11 cellular contexts compared by ENCODE assay signal in the genomic region with DNA sequence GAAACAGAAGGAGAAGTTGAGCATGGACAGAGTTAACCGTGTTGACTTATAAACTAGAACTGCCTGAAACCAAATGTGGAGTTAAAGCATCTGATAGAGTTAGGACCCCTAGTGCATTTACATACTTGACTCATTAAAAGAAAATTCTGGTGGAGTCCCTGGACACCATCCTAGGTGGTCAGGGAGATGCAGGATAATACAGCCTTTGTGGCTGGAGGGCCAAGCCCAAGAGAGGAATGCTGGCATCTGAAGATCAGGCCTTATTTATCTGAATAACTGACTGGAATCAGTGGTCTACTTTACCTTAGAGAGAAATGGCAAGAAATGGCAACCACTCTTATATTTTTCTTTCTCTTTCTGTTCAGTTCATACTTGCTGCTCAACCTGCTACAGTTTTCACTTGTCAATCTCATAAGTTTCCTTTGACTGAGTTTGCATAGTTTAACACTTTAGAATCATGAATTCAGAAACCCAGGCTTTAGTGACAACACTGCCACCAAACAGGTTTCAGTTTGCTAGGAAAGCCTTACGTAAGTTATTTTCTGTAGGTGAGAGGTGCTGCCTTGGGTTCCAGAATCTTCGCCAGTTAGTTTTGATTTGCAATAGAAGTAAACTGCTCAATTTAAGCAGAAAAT. TPM values are rescaled to one million over a fixed set of nuclear protein-coding genes. Genes with fewer than 3 reads are reported as not detected.
DNase-seq lines count a peak whose midpoint lies in the region; ATAC-seq and TF ChIP-seq lines count a peak whose summit lies in the region.
"Had no signal": no experiment of that assay in that cellular context is flagged by ENCODE, and none has a peak within 500 bp of the region (broad histone marks: within the 10 kb centered on the region; RNA-seq: fewer than 3 reads in every experiment).

No MANE protein-coding gene starts in this region.

- H3K9me3 ChIP-seq in left ventricle myocardium inferior (replicated peaks) (no peaks in the 10 kb centered on the region), smooth muscle cell (replicated peaks; ENCODE audit: low read depth) (no peaks in the 10 kb centered on the region)
- H3K9me3 ChIP-seq: BLaER1 had no signal

- H2AFZ ChIP-seq in smooth muscle cell (ENCODE audit: low read depth): no peak overlapping the region

- no peak overlapping the region for H3K4me2 ChIP-seq in smooth muscle cell
- H3K4me2 ChIP-seq: BLaER1 had no signal

- no peaks in the 10 kb centered on the region for H4K20me1 ChIP-seq in smooth muscle cell (ENCODE audit: low read depth)
- H4K20me1 ChIP-seq: BLaER1 had no signal

- H3K4me1 ChIP-seq in left ventricle myocardium inferior (peaks cover 61% of the 10 kb centered on the region), smooth muscle cell (ENCODE audit: low read depth) (peaks cover 7% of the 10 kb centered on the region)
- H3K4me1 ChIP-seq: BLaER1 had no signal

- H3K27ac ChIP-seq in left ventricle myocardium inferior (replicated peaks): peak overlapping the region; percentile 96
- H3K27ac ChIP-seq in smooth muscle cell (ENCODE audit: low read depth): peak overlapping the region; percentile 3
- H3K27ac ChIP-seq: BLaER1 had no signal

- TF ChIP-seq CTCF in left ventricle myocardium inferior (IDR thresholded peaks at IDR 0.05; ENCODE audit: borderline replicate concordance): no peak
- TF ChIP-seq CTCF in smooth muscle cell (IDR thresholded peaks at IDR 0.05; ENCODE audit: borderline replicate concordance, insufficient read depth, poor library complexity, severe bottlenecking): no peak

- H3K27me3 ChIP-seq in left ventricle myocardium inferior (ENCODE audit: low read depth) (no peaks in the 10 kb centered on the region), smooth muscle cell (ENCODE audit: low read depth) (no peaks in the 10 kb centered on the region)
- H3K27me3 ChIP-seq: BLaER1 had no signal

- no peak for DNase-seq in left ventricle myocardium inferior
- no peak for DNase-seq in cardiac septum (ENCODE audit: low spot score)
- DNase-seq in LoVo (ENCODE audit: low spot score): peak; percentile 48
- DNase-seq in smooth muscle cell (lab: John Stamatoyannopoulos, UW; ENCODE audit: unreplicated experiment): no peak
- no peak for DNase-seq in left lobe of liver (ENCODE audit: low spot score)
- no peak for DNase-seq in hepatic stellate cell (ENCODE audit: low spot score)
- no peak for DNase-seq in NCI-H510A (lab: John Stamatoyannopoulos, UW)
- DNase-seq: activated effector memory CD4-positive, alpha-beta T cell treated with Interleukin-2 at 50 U/mL for 16 hours had no signal

- intact Hi-C loops in left ventricle myocardium inferior (cut with micrococcal nuclease): no loop called here
- intact Hi-C loops in cardiac septum (cut with DNase I): loop anchor here (5.0 to 10.0 kb wide), 4 partner anchors 42 to 375 kb away; no protein-coding TSS in a partner anchor

- H3K36me3 ChIP-seq in left ventricle myocardium inferior (no peaks in the 10 kb centered on the region), smooth muscle cell (ENCODE audit: low read depth) (no peaks in the 10 kb centered on the region)
- H3K36me3 ChIP-seq: BLaER1 had no signal

- 92% methylated on average over 3 of the region's 3 CpGs for WGBS in smooth muscle cell (ENCODE audit: low lambda C conversion rate)

- H3F3A ChIP-seq in smooth muscle cell (ENCODE audit: low read depth): no peaks in the 10 kb centered on the region

- H3K4me3 ChIP-seq in left ventricle myocardium inferior (no peak overlapping the region), smooth muscle cell (no peak overlapping the region)
- H3K4me3 ChIP-seq: BLaER1, lung had no signal

- ATAC-seq in HG02571 (IDR thresholded peaks at IDR 0.05; ENCODE audit: unreplicated experiment): peak; percentile 87
- no peak for ATAC-seq in left lobe of liver

- no peaks in the 10 kb centered on the region for H3K79me2 ChIP-seq in smooth muscle cell (ENCODE audit: low read depth)

- H3K9ac ChIP-seq in smooth muscle cell (ENCODE audit: low read depth): no peak overlapping the region
- H3K9ac ChIP-seq: BLaER1 had no signal

RNA-seq across cellular contexts. Expression of a gene that starts 10.2 kb away (rescaled TPM):
- total RNA-seq in left ventricle myocardium inferior (1,210 TPM), cardiac septum (1,204 TPM), smooth muscle cell (1.9 and 2.4 TPM in 2 replicates), left lobe of liver (1.3 TPM)
- polyA plus RNA-seq in smooth muscle cell: 0.31 and 1.1 TPM in 2 replicates

Comparison
In these comparisons a context has a peak if more than half of its experiments do, and no peak if none do; other contexts are left out.
1. RNA of a gene that starts 10.2 kb away (total RNA-seq): 1,210 TPM in left ventricle myocardium inferior (single experiment) and 1,204 TPM in cardiac septum (single experiment); 1.9 to 2.4 TPM in smooth muscle cell and 1.3 TPM in left lobe of liver (single experiment); every median in the first group is over 100 times any median in the second.